ENCODE assay signal across 28 cellular contexts in genomic region chr5:144275329-144275728, GRCh38.
DNase-seq lines count a peak whose midpoint lies in the region; ATAC-seq and TF ChIP-seq lines count a peak whose summit lies in the region.
"Had no signal": no experiment of that assay in that cellular context is flagged by ENCODE, and none has a peak within 500 bp of the region (broad histone marks: within the 10 kb centered on the region; RNA-seq: fewer than 3 reads in every experiment).

No MANE protein-coding gene starts in this region.

- no peaks in the 10 kb centered on the region for H3K79me2 ChIP-seq in MM.1S (ENCODE audit: low read length)

- no peaks in the 10 kb centered on the region for H3K27me3 Mint-ChIP-seq in neural crest cell (ENCODE audit: low read depth)
- H3K27me3 Mint-ChIP-seq in stimulated activated memory B cell treated with anti-CD40 and anti-IgM and Interleukin-4, amounts not matched to agents 10 μg/mL and 1 μg/mL and 100 μg/mL, for 72 hours: no peaks in the 10 kb centered on the region

- H3K4me2 ChIP-seq in MM.1S (ENCODE audit: low read depth, low read length): peak overlapping the region; percentile 95; the same call in 1 of the 2 replicates
- H3K4me2 ChIP-seq: BLaER1 treated with 17β-estradiol and CSF1 and Interleukin-3, amounts not matched to agents 10 nM and 100 nM had no signal

- no peak for TF ChIP-seq EP300 in suprapubic skin (IDR thresholded peaks at IDR 0.05)

- H3K27ac ChIP-seq in MM.1S (ENCODE audit: low read length) (no peak overlapping the region; the same call in 1 of the 2 replicates), body of pancreas (no peak overlapping the region), suprapubic skin (no peak overlapping the region)
- H3K27ac ChIP-seq: BLaER1 treated with 17β-estradiol and CSF1 and Interleukin-3, amounts not matched to agents 10 nM and 100 nM; esophagus muscularis mucosa; testis had no signal

- peaks cover 8% of the 10 kb centered on the region for H3K9me3 Mint-ChIP-seq in neural crest cell
- H3K9me3 Mint-ChIP-seq in stimulated activated memory B cell treated with anti-CD40 and anti-IgM and Interleukin-4, amounts not matched to agents 10 μg/mL and 1 μg/mL and 100 μg/mL, for 72 hours: peaks cover 3% of the 10 kb centered on the region

- intact Hi-C loops in body of pancreas (cut with DNase I): no loop called here

- H3K27ac Mint-ChIP-seq in neural crest cell (ENCODE audit: unreplicated experiment): peak overlapping the region; percentile 0
- H3K27ac Mint-ChIP-seq in stimulated activated memory B cell treated with anti-CD40 and anti-IgM and Interleukin-4, amounts not matched to agents 10 μg/mL and 1 μg/mL and 100 μg/mL, for 72 hours: no peak overlapping the region
- H3K27ac Mint-ChIP-seq: activated naive CD8-positive, alpha-beta T cell treated with anti-CD3 and anti-CD28 coated beads, Interleukin-2, amount 50 U/mL, for 24 hours; naive thymus-derived CD4-positive, alpha-beta T cell had no signal

- ATAC-seq in body of pancreas: no peak
- ATAC-seq in stimulated activated memory B cell treated with anti-CD40 and anti-IgM and Interleukin-4, amounts not matched to agents 10 μg/mL and 1 μg/mL and 100 μg/mL, for 72 hours: no peak
- ATAC-seq: activated naive CD8-positive, alpha-beta T cell treated with anti-CD3 and anti-CD28 coated beads, Interleukin-2, amount 50 U/mL, for 24 hours; naive thymus-derived CD4-positive, alpha-beta T cell; Panc1 had no signal

- H3K4me1 ChIP-seq in MM.1S (ENCODE audit: low read length) (peaks cover 54% of the 10 kb centered on the region), body of pancreas (no peaks in the 10 kb centered on the region), suprapubic skin (no peaks in the 10 kb centered on the region)
- H3K4me1 ChIP-seq: BLaER1 treated with 17β-estradiol and CSF1 and Interleukin-3, amounts not matched to agents 10 nM and 100 nM; esophagus muscularis mucosa; testis had no signal

- H3K4me1 Mint-ChIP-seq in neural crest cell: peaks cover 21% of the 10 kb centered on the region
- no peaks in the 10 kb centered on the region for H3K4me1 Mint-ChIP-seq in stimulated activated memory B cell treated with anti-CD40 and anti-IgM and Interleukin-4, amounts not matched to agents 10 μg/mL and 1 μg/mL and 100 μg/mL, for 72 hours
- H3K4me1 Mint-ChIP-seq: activated naive CD8-positive, alpha-beta T cell treated with anti-CD3 and anti-CD28 coated beads, Interleukin-2, amount 50 U/mL, for 24 hours; naive thymus-derived CD4-positive, alpha-beta T cell had no signal

- no peaks in the 10 kb centered on the region for H3K27me3 ChIP-seq in H7 (ENCODE audit: control insufficient read depth, insufficient read depth, low read length)
- no peaks in the 10 kb centered on the region for H3K27me3 ChIP-seq in MM.1S (replicated peaks; ENCODE audit: insufficient read depth, low read length)
- H3K27me3 ChIP-seq in body of pancreas: no peaks in the 10 kb centered on the region
- H3K27me3 ChIP-seq in suprapubic skin: no peaks in the 10 kb centered on the region
- H3K27me3 ChIP-seq: BLaER1 treated with 17β-estradiol and CSF1 and Interleukin-3, amounts not matched to agents 10 nM and 100 nM; esophagus muscularis mucosa; testis had no signal

- H3K36me3 ChIP-seq in H7 (replicated peaks; ENCODE audit: control insufficient read depth, insufficient read depth, low read length): no peaks in the 10 kb centered on the region
- no peaks in the 10 kb centered on the region for H3K36me3 ChIP-seq in MM.1S (replicated peaks; ENCODE audit: insufficient read depth, low read length)
- H3K36me3 ChIP-seq in body of pancreas (replicated peaks in 1 of 2; ENCODE audit: insufficient read depth in 1 of 2, low read depth in 2 of 2): no peaks in the 10 kb centered on the region
- no peaks in the 10 kb centered on the region for H3K36me3 ChIP-seq in suprapubic skin
- H3K36me3 ChIP-seq: BLaER1 treated with 17β-estradiol and CSF1 and Interleukin-3, amounts not matched to agents 10 nM and 100 nM; esophagus muscularis mucosa had no signal

- H3K36me3 Mint-ChIP-seq in neural crest cell (ENCODE audit: low read depth): peaks cover 4% of the 10 kb centered on the region
- H3K36me3 Mint-ChIP-seq in stimulated activated memory B cell treated with anti-CD40 and anti-IgM and Interleukin-4, amounts not matched to agents 10 μg/mL and 1 μg/mL and 100 μg/mL, for 72 hours: no peaks in the 10 kb centered on the region
- H3K36me3 Mint-ChIP-seq: naive thymus-derived CD4-positive, alpha-beta T cell had no signal

- DNase-seq in H7 (peak; percentile 13), MM.1S (no peak), astrocyte of the hippocampus (ENCODE audit: low read depth, low spot score) (peak; percentile 42), neural crest cell (ENCODE audit: low read depth, low spot score) (no peak), body of pancreas (no peak), NCI-H226 (no peak), suprapubic skin (ENCODE audit: low spot score in 2 of 2) (no peak)
- DNase-seq: activated CD4-positive, alpha-beta T cell treated with anti-CD3 and anti-CD28 coated beads, Interleukin-2, amount 50 U/mL, for 48 hours; activated CD4-positive, CD25-positive, alpha-beta regulatory T cell treated with anti-CD3 and anti-CD28 coated beads, Interleukin-2, amount 50 U/mL, for 72 hours; activated CD8-positive, alpha-beta memory T cell treated with anti-CD3 and anti-CD28 coated beads, Interleukin-2, amount 50 U/mL, for 4 hours; activated naive CD4-positive, alpha-beta T cell; activated naive CD8-positive, alpha-beta T cell treated with anti-CD3 and anti-CD28 coated beads, Interleukin-2, amount 50 U/mL, for 24 hours; cerebellar nuclear complex; dermis blood vessel endothelial cell; foreskin fibroblast; GOT3; kidney; naive thymus-derived CD4-positive, alpha-beta T cell; NCI-H1694; NCI-H2171 treated with DMSO at 0.1 percent for 48 hours; NCI-H526 treated with DMSO at 0.1 percent for 48 hours; SHP77; stimulated activated naive CD4-positive, alpha-beta T cell; testis had no signal

- H3K4me3 Mint-ChIP-seq in neural crest cell: peak overlapping the region; percentile 1
- H3K4me3 Mint-ChIP-seq in stimulated activated memory B cell treated with anti-CD40 and anti-IgM and Interleukin-4, amounts not matched to agents 10 μg/mL and 1 μg/mL and 100 μg/mL, for 72 hours: no peak overlapping the region
- H3K4me3 Mint-ChIP-seq: activated naive CD8-positive, alpha-beta T cell treated with anti-CD3 and anti-CD28 coated beads, Interleukin-2, amount 50 U/mL, for 24 hours; naive thymus-derived CD4-positive, alpha-beta T cell had no signal

- no peak overlapping the region for H2AFZ ChIP-seq in MM.1S (ENCODE audit: low read length)

- no peak for TF ChIP-seq CTCF in MM.1S (IDR thresholded peaks at IDR 0.05; ENCODE audit: low read length)
- no peak for TF ChIP-seq CTCF in neural crest cell (conservative IDR thresholded peaks at IDR 0.05)
- TF ChIP-seq CTCF in body of pancreas (IDR thresholded peaks at IDR 0.05): no peak
- no peak for TF ChIP-seq CTCF in suprapubic skin (IDR thresholded peaks at IDR 0.05)

- TF ChIP-seq POLR2A in body of pancreas (IDR thresholded peaks at IDR 0.05) (no peak), suprapubic skin (IDR thresholded peaks at IDR 0.05) (no peak)

- H3K9ac ChIP-seq in MM.1S (ENCODE audit: low read length): no peak overlapping the region
- H3K9ac ChIP-seq: BLaER1 treated with 17β-estradiol and CSF1 and Interleukin-3, amounts not matched to agents 10 nM and 100 nM had no signal

- H3K9me3 ChIP-seq in MM.1S (replicated peaks; ENCODE audit: insufficient read depth, low read length) (no peaks in the 10 kb centered on the region), body of pancreas (no peaks in the 10 kb centered on the region), suprapubic skin (no peaks in the 10 kb centered on the region)
- H3K9me3 ChIP-seq: testis had no signal

- no peaks in the 10 kb centered on the region for H4K20me1 ChIP-seq in MM.1S (ENCODE audit: insufficient read depth, low read length)
- H4K20me1 ChIP-seq: BLaER1 treated with 17β-estradiol and CSF1 and Interleukin-3, amounts not matched to agents 10 nM and 100 nM had no signal

- no peaks in the 10 kb centered on the region for H3K9me2 ChIP-seq in MM.1S (replicated peaks; ENCODE audit: insufficient read depth, low read length)

- no peak overlapping the region for H3K4me3 ChIP-seq in H7 (ENCODE audit: insufficient read depth, low read depth, low read length)
- no peak overlapping the region for H3K4me3 ChIP-seq in MM.1S (ENCODE audit: low read length)
- no peak overlapping the region for H3K4me3 ChIP-seq in body of pancreas
- no peak overlapping the region for H3K4me3 ChIP-seq in suprapubic skin
- H3K4me3 ChIP-seq: BLaER1 treated with 17β-estradiol and CSF1 and Interleukin-3, amounts not matched to agents 10 nM and 100 nM; esophagus muscularis mucosa; testis had no signal

- H3F3A ChIP-seq in MM.1S (ENCODE audit: insufficient read depth, low read length): peaks cover 40% of the 10 kb centered on the region

- WGBS in body of pancreas, 2 donors: 88 to 89% methylated on average over 5 of the region's 5 CpGs
- WGBS in suprapubic skin: 74% methylated on average over 5 of the region's 5 CpGs

Comparison
In these comparisons a context has a peak if more than half of its experiments do, and no peak if none do; other contexts are left out.
1. DNase-seq: peak in H7 (single experiment) and astrocyte of the hippocampus (single experiment); none in MM.1S (single experiment), neural crest cell (single experiment), body of pancreas (0 of 4), NCI-H226 (single experiment) and suprapubic skin (0 of 2).